ENCODE assay signal across 8 cellular contexts in the genomic region with DNA sequence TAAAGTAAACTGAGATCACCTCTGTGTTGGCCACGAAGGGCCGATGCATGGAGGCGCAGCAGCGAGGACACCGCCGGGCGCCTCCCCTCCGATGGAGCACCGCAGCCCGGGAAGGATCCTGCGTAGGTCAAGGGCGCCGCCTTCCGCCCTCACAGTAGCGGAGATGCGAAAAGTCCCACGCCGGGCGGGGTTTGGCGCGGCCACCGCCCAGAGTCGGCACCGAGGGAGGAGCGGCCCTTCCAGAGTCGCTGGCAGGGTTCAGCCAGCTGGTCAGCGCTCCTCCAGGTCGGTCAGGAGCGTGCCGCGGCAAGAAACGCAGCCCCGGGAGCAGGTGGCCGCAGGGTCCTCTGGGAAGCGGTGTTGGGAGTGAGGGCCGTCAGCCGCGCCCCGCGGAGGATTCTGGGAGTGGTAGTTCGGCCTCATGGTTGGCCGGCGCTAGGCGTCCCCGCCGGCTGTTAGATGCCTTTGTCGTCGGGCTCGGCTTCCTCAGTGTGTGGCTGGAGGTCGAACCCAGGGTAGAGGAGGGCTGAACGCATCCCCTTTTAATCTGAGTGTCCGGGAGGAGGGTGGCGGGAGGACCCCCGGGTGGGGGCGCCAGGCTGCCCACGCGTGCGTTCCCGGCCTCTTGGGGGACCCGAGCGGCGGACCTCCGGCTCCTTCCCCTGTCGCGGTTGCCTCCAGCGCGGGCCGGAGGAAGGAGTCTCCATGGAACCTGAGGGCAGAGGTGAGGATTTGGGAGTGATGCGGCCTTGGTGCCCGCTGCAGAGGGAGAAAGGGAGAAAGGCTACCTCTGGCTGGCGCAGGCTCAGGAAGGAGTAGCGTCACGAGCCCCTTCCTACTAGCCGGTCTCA. TPM values are rescaled to one million over a fixed set of nuclear protein-coding genes. Genes with fewer than 3 reads are reported as not detected.
A peak's percentile ranks its signal among the peaks of the same experiment; 100 is the strongest.
DNase-seq lines count a peak whose midpoint lies in the region; ATAC-seq, FAIRE-seq and TF ChIP-seq lines count a peak whose summit lies in the region.

TSS of gene ZNF892 (plus strand) at position 411 of the 851 bp plus-strand sequence. CDS start at position 706, 295 bp downstream.

- H2AFZ ChIP-seq in ACC112 (ENCODE audit: low read length, unreplicated experiment) = peak within 1 kb of the TSS; percentile 95

- peaks cover 17 to 24% of the 10 kb centered on the region in 2 donors for H3K4me1 Mint-ChIP-seq in immature natural killer cell

- peaks cover 27 to 42% (median 29%) of the 10 kb centered on the region in 3 donors for H3K36me3 Mint-ChIP-seq in immature natural killer cell

- TF ChIP-seq CTCF in WI38 (IDR thresholded peaks at IDR 0.05; ENCODE audit: low read depth, low read length) (0 out of 2 replicates have a peak, but pooled peaks have one; percentile 9), bronchial epithelial cell (IDR thresholded peaks at IDR 0.05; ENCODE audit: insufficient read depth, low read length, severe bottlenecking) (peak; percentile 66)

- H3K4me3 ChIP-seq in ACC112 (ENCODE audit: low read depth, low read length) (peak within 1 kb of the TSS; percentile 78), WI38 (ENCODE audit: low read depth, low read length) (peak within 1 kb of the TSS; percentile 60), bronchial epithelial cell (ENCODE audit: low read depth, low read length) (peak within 1 kb of the TSS; percentile 51)

- H3K27me3 Mint-ChIP-seq in immature natural killer cell (ENCODE audit: low read depth in 3 of 3) = peaks cover 0 to 4% (median 0%) of the 10 kb centered on the region in 3 donors

- H3K27ac Mint-ChIP-seq in immature natural killer cell = peak within 1 kb of the TSS; percentile 59 to 89 (median 84)

- peaks cover 36% of the 10 kb centered on the region for H3K36me3 ChIP-seq in ACC112 (ENCODE audit: insufficient read depth, low read length)
- peaks cover 6% of the 10 kb centered on the region for H3K36me3 ChIP-seq in bronchial epithelial cell (ENCODE audit: control insufficient read depth, insufficient read depth, low read length)

- no peaks in the 10 kb centered on the region for H3K79me2 ChIP-seq in ACC112 (ENCODE audit: control insufficient read depth, insufficient read depth, low read length, unreplicated experiment)

- H3K4me3 Mint-ChIP-seq in immature natural killer cell = peak within 1 kb of the TSS; percentile 89 to 95 (median 93)

- H3K4me1 ChIP-seq in ACC112 (ENCODE audit: control insufficient read depth, insufficient read depth, low read length, unreplicated experiment) = peaks cover 8% of the 10 kb centered on the region

- H3K9me3 Mint-ChIP-seq in immature natural killer cell = peaks cover 0 to 16% (median 10%) of the 10 kb centered on the region in 6 donors

- no peaks in the 10 kb centered on the region for H3K27me3 ChIP-seq in ACC112 (ENCODE audit: insufficient read depth, low read length)
- no peaks in the 10 kb centered on the region for H3K27me3 ChIP-seq in bronchial epithelial cell (ENCODE audit: control insufficient read depth, insufficient read depth, low read length)

- ATAC-seq in GM18519 (IDR thresholded peaks at IDR 0.05; ENCODE audit: low FRiP score, unreplicated experiment) (peak; percentile 94), HG03045 (IDR thresholded peaks at IDR 0.05; ENCODE audit: unreplicated experiment) (peak; percentile 98)

- FAIRE-seq in bronchial epithelial cell (lab: Jason Lieb, UNC) = no peak

- peak within 1 kb of the TSS; percentile 46; the same call in 1 of the 2 replicates for H3K27ac ChIP-seq in ACC112 (ENCODE audit: low read depth, low read length)

- peak; percentile 74 for DNase-seq in NCI-H2107 treated with DMSO at 0.1 percent for 48 hours (lab: John Stamatoyannopoulos, UW; ENCODE audit: unreplicated experiment)
- DNase-seq in bronchial epithelial cell (ENCODE audit: low read depth) = peak; percentile 84
- peak; percentile 70 to 75 (median 70) for DNase-seq in immature natural killer cell
- peak; percentile 39 for DNase-seq in smooth muscle cell of the brain vasculature (ENCODE audit: low read depth, low spot score)

RNA-seq across cellular contexts. Expression of gene ZNF892, which starts in this region (rescaled TPM):
- 5.8 and 5.9 TPM in 2 replicates for total RNA-seq in bronchial epithelial cell
- polyA plus RNA-seq in immature natural killer cell = 1 to 10 TPM in 1 of 3 donors, under 1 TPM in 1, not detected in 1; 0.68 to 1.9 TPM

Comparison
In these comparisons a context has a peak if more than half of its experiments do, and no peak if none do; other contexts are left out.
1. Peak in every context shown above with its lines: DNase-seq, ATAC-seq, H3K4me3 ChIP-seq and H3K27ac ChIP-seq.